Comparison of ENCODE assay signal across 1 cellular context in genomic region chr1:33259879-33260278, GRCh38.
TF ChIP-seq lines count a peak whose summit lies in the region.

No MANE protein-coding gene starts in this region.

TF ChIP-seq in SK-N-SH treated with all-trans-retinoic acid at 6 μM for 48 hours, 23 proteins besides CTCF, POLR2A, EP300 and RAD21 (continued from another document):
- TF ChIP-seq CSRNP3 (CRISPR knock-in tag; IDR thresholded peaks at IDR 0.05) (no peak), ZNF70 (CRISPR knock-in tag; IDR thresholded peaks at IDR 0.05) (no peak), SNAI2 (CRISPR knock-in tag; IDR thresholded peaks at IDR 0.05) (no peak), PPARA (CRISPR knock-in tag; IDR thresholded peaks at IDR 0.05; ENCODE audit: borderline replicate concordance) (no peak), ZNF565 (CRISPR knock-in tag; conservative IDR thresholded peaks at IDR 0.05; ENCODE audit: low read depth) (no peak), ZC3H10 (CRISPR knock-in tag; IDR thresholded peaks at IDR 0.05) (no peak), TCF4 (CRISPR knock-in tag; IDR thresholded peaks at IDR 0.05; ENCODE audit: borderline replicate concordance) (no peak), ARNTL (CRISPR knock-in tag; IDR thresholded peaks at IDR 0.05; ENCODE audit: borderline replicate concordance, low read depth) (no peak), ISL1 (CRISPR knock-in tag; IDR thresholded peaks at IDR 0.05) (no peak)
